Comparison of ENCODE assay signal across 1 cellular context in the genomic region with DNA sequence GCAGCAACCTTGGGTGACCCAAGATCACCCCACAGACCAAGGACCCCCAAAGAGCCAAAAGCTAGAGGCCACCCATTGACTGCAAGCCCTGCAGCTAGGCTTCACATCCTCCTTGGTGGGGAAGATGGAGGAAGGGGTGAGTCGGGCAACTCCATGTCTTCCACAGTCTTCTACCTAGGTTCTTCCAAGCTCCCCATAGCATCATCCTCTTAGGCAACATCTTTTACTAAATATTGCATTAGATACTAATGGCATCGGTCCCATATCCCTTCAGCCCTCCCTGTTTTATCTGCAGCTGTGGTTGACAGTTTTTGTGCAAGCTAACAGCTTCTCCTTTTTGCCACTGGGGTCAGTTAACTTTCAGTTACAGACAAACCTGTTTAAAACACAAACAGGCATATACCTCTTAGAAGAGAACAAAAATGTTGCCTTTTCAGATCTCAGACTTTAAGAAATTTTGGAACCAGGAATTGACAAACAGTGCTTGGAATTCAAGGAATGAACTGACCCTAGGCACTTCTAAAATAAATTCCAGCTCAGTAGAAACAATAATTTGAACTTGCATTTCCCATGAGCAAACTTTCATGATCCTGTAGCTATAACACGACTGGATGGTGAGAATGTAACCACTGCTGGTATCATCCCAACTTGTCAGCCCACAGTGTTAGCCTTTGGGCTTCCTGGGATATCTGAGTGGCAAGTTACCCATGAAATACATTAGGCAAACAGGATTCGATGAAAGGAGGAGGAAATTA.
TF ChIP-seq lines count a peak whose summit lies in the region.

No MANE protein-coding gene starts in this region.

TF ChIP-seq in K562, 482 proteins besides CTCF, POLR2A, EP300 and RAD21 (continued from another document):
- TF ChIP-seq, protein P1, sequence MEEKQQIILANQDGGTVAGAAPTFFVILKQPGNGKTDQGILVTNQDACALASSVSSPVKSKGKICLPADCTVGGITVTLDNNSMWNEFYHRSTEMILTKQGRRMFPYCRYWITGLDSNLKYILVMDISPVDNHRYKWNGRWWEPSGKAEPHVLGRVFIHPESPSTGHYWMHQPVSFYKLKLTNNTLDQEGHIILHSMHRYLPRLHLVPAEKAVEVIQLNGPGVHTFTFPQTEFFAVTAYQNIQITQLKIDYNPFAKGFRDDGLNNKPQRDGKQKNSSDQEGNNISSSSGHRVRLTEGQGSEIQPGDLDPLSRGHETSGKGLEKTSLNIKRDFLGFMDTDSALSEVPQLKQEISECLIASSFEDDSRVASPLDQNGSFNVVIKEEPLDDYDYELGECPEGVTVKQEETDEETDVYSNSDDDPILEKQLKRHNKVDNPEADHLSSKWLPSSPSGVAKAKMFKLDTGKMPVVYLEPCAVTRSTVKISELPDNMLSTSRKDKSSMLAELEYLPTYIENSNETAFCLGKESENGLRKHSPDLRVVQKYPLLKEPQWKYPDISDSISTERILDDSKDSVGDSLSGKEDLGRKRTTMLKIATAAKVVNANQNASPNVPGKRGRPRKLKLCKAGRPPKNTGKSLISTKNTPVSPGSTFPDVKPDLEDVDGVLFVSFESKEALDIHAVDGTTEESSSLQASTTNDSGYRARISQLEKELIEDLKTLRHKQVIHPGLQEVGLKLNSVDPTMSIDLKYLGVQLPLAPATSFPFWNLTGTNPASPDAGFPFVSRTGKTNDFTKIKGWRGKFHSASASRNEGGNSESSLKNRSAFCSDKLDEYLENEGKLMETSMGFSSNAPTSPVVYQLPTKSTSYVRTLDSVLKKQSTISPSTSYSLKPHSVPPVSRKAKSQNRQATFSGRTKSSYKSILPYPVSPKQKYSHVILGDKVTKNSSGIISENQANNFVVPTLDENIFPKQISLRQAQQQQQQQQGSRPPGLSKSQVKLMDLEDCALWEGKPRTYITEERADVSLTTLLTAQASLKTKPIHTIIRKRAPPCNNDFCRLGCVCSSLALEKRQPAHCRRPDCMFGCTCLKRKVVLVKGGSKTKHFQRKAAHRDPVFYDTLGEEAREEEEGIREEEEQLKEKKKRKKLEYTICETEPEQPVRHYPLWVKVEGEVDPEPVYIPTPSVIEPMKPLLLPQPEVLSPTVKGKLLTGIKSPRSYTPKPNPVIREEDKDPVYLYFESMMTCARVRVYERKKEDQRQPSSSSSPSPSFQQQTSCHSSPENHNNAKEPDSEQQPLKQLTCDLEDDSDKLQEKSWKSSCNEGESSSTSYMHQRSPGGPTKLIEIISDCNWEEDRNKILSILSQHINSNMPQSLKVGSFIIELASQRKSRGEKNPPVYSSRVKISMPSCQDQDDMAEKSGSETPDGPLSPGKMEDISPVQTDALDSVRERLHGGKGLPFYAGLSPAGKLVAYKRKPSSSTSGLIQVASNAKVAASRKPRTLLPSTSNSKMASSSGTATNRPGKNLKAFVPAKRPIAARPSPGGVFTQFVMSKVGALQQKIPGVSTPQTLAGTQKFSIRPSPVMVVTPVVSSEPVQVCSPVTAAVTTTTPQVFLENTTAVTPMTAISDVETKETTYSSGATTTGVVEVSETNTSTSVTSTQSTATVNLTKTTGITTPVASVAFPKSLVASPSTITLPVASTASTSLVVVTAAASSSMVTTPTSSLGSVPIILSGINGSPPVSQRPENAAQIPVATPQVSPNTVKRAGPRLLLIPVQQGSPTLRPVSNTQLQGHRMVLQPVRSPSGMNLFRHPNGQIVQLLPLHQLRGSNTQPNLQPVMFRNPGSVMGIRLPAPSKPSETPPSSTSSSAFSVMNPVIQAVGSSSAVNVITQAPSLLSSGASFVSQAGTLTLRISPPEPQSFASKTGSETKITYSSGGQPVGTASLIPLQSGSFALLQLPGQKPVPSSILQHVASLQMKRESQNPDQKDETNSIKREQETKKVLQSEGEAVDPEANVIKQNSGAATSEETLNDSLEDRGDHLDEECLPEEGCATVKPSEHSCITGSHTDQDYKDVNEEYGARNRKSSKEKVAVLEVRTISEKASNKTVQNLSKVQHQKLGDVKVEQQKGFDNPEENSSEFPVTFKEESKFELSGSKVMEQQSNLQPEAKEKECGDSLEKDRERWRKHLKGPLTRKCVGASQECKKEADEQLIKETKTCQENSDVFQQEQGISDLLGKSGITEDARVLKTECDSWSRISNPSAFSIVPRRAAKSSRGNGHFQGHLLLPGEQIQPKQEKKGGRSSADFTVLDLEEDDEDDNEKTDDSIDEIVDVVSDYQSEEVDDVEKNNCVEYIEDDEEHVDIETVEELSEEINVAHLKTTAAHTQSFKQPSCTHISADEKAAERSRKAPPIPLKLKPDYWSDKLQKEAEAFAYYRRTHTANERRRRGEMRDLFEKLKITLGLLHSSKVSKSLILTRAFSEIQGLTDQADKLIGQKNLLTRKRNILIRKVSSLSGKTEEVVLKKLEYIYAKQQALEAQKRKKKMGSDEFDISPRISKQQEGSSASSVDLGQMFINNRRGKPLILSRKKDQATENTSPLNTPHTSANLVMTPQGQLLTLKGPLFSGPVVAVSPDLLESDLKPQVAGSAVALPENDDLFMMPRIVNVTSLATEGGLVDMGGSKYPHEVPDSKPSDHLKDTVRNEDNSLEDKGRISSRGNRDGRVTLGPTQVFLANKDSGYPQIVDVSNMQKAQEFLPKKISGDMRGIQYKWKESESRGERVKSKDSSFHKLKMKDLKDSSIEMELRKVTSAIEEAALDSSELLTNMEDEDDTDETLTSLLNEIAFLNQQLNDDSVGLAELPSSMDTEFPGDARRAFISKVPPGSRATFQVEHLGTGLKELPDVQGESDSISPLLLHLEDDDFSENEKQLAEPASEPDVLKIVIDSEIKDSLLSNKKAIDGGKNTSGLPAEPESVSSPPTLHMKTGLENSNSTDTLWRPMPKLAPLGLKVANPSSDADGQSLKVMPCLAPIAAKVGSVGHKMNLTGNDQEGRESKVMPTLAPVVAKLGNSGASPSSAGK (IDR thresholded peaks at IDR 0.05) = 0 out of 2 replicates have a peak, but pooled peaks have one; percentile 11
- no peak for TF ChIP-seq RBM17 (IDR thresholded peaks at IDR 0.05; ENCODE audit: borderline replicate concordance, low read depth, low read length)
- TF ChIP-seq SRSF1 (IDR thresholded peaks at IDR 0.05; ENCODE audit: low read depth, low read length) = no peak
- no peak for TF ChIP-seq ZBTB8A (IDR thresholded peaks at IDR 0.05; ENCODE audit: partially characterized antibody)
- 0 out of 2 replicates have a peak, but pooled peaks have one; percentile 8 for TF ChIP-seq MAFK (IDR thresholded peaks at IDR 0.05; ENCODE audit: low read length)
- peak; percentile 75; the same call in 1 of the 2 replicates for TF ChIP-seq MYBL2 (IDR thresholded peaks at IDR 0.05; ENCODE audit: low read depth)
- TF ChIP-seq MYBL2 (CRISPR knock-in tag; IDR thresholded peaks at IDR 0.05; ENCODE audit: borderline replicate concordance) = no peak
- TF ChIP-seq CEBPG (CRISPR knock-in tag; IDR thresholded peaks at IDR 0.05) = no peak
- TF ChIP-seq CEBPG (tag; conservative IDR thresholded peaks at IDR 0.05 in 1 of 2, IDR thresholded peaks at IDR 0.05 in 1 of 2) = peak; percentile 31 to 82; a peak in 2 of 4 replicates
